In the genomic region with DNA sequence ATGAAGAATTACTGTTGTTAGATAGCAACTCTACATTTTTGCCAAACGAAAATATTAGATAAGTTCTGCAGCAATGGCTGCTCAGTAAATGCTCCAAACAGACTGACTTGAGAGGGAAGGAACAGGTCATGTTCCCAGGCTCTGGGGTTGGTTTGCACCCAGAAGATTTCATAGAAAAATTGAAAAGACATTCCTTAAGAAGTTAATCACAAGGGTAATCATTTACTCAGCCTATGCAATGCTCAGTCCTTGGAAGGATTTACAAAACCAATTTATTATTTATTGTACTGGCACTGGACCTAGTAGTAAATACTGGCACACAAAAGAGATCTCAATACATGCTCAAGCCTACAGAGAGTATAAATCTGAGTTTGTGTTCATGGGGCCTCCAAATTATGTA, we compare ENCODE assay signal across 33 cellular contexts.
"Had no signal": no experiment of that assay in that cellular context is flagged by ENCODE, and none has a peak within 500 bp of the region (broad histone marks: within the 10 kb centered on the region; RNA-seq: fewer than 3 reads in every experiment).

No MANE protein-coding gene starts in this region.

- H3K27me3 Mint-ChIP-seq: activated B cell treated with CpG ODN at 0.5 μM for 24 hours; activated CD8-positive, alpha-beta T cell treated with anti-CD3 and anti-CD28 coated beads for 36 hours; activated naive CD8-positive, alpha-beta T cell treated with anti-CD3 and anti-CD28 coated beads for 36 hours; activated naive CD8-positive, alpha-beta T cell treated with anti-CD3 and anti-CD28 coated beads, Interleukin-2, amount 50 U/mL, for 24 hours; effector memory CD8-positive, alpha-beta T cell; T-helper 17 cell had no signal

- FAIRE-seq: bronchial epithelial cell, colon had no signal

- H3K27me3 ChIP-seq: adrenal gland, ascending aorta, esophagus squamous epithelium, gastroesophageal sphincter had no signal

- H3K9me3 Mint-ChIP-seq: activated B cell treated with CpG ODN at 0.5 μM for 24 hours; activated CD8-positive, alpha-beta T cell treated with anti-CD3 and anti-CD28 coated beads for 36 hours; activated naive CD4-positive, alpha-beta T cell treated with anti-CD3 and anti-CD28 coated beads for 36 hours; activated naive CD4-positive, alpha-beta T cell treated with anti-CD3 and anti-CD28 coated beads, Interleukin-2, amount 50 U/mL, for 24 hours; activated naive CD8-positive, alpha-beta T cell treated with anti-CD3 and anti-CD28 coated beads for 36 hours; activated naive CD8-positive, alpha-beta T cell treated with anti-CD3 and anti-CD28 coated beads, Interleukin-2, amount 50 U/mL, for 24 hours; activated T-cell treated with anti-CD3 and anti-CD28 coated beads, Interleukin-2, amount 50 U/mL, for 4 hours; activated T-helper 17 cell treated with anti-CD3 and anti-CD28 coated beads, Interleukin-2, amount 50 U/mL, for 72 hours; brain; T-helper 2 cell treated with Interferon-gamma antibody and Interleukin-4, amounts not matched to agents 5 μg/mL and 100 μg/mL, for 36 hours had no signal

- H3K27ac Mint-ChIP-seq: activated B cell treated with CpG ODN at 0.5 μM for 24 hours; activated CD8-positive, alpha-beta T cell treated with anti-CD3 and anti-CD28 coated beads for 36 hours; activated naive CD4-positive, alpha-beta T cell treated with anti-CD3 and anti-CD28 coated beads for 36 hours; activated naive CD4-positive, alpha-beta T cell treated with anti-CD3 and anti-CD28 coated beads, Interleukin-2, amount 50 U/mL, for 24 hours; activated naive CD8-positive, alpha-beta T cell treated with anti-CD3 and anti-CD28 coated beads for 36 hours; activated naive CD8-positive, alpha-beta T cell treated with anti-CD3 and anti-CD28 coated beads, Interleukin-2, amount 50 U/mL, for 24 hours; activated T-helper 17 cell treated with anti-CD3 and anti-CD28 coated beads, Interleukin-2, amount 50 U/mL, for 72 hours; effector memory CD8-positive, alpha-beta T cell; T-helper 17 cell; T-helper 2 cell treated with Interferon-gamma antibody and Interleukin-4, amounts not matched to agents 5 μg/mL and 100 μg/mL, for 36 hours had no signal

- H3K36me3 ChIP-seq: adrenal gland, ascending aorta, esophagus squamous epithelium, gastroesophageal sphincter, WERI-Rb-1 had no signal

- H3K4me3 ChIP-seq: adrenal gland, ascending aorta, esophagus squamous epithelium, gastroesophageal sphincter had no signal

- H3K4me1 Mint-ChIP-seq: activated B cell treated with CpG ODN at 0.5 μM for 24 hours; activated naive CD4-positive, alpha-beta T cell treated with anti-CD3 and anti-CD28 coated beads, Interleukin-2, amount 50 U/mL, for 24 hours; activated naive CD8-positive, alpha-beta T cell treated with anti-CD3 and anti-CD28 coated beads for 36 hours; activated naive CD8-positive, alpha-beta T cell treated with anti-CD3 and anti-CD28 coated beads, Interleukin-2, amount 50 U/mL, for 24 hours; activated T-helper 17 cell treated with anti-CD3 and anti-CD28 coated beads, Interleukin-2, amount 50 U/mL, for 72 hours; T-helper 17 cell had no signal

- H3K4me1 ChIP-seq: adrenal gland, ascending aorta, esophagus squamous epithelium, gastroesophageal sphincter had no signal

- H3K4me3 Mint-ChIP-seq: activated B cell treated with CpG ODN at 0.5 μM for 24 hours; activated CD8-positive, alpha-beta T cell treated with anti-CD3 and anti-CD28 coated beads for 36 hours; activated naive CD4-positive, alpha-beta T cell treated with anti-CD3 and anti-CD28 coated beads for 36 hours; activated naive CD4-positive, alpha-beta T cell treated with anti-CD3 and anti-CD28 coated beads, Interleukin-2, amount 50 U/mL, for 24 hours; activated naive CD8-positive, alpha-beta T cell treated with anti-CD3 and anti-CD28 coated beads for 36 hours; activated naive CD8-positive, alpha-beta T cell treated with anti-CD3 and anti-CD28 coated beads, Interleukin-2, amount 50 U/mL, for 24 hours; activated T-cell treated with anti-CD3 and anti-CD28 coated beads, Interleukin-2, amount 50 U/mL, for 4 hours; activated T-helper 17 cell treated with anti-CD3 and anti-CD28 coated beads, Interleukin-2, amount 50 U/mL, for 72 hours; brain; effector memory CD8-positive, alpha-beta T cell; T-helper 17 cell; T-helper 2 cell treated with Interferon-gamma antibody and Interleukin-4, amounts not matched to agents 5 μg/mL and 100 μg/mL, for 36 hours had no signal

- DNase-seq: activated B cell treated with CpG ODN at 0.5 μM for 24 hours; activated CD4-positive, alpha-beta T cell treated with anti-CD3 and anti-CD28 coated beads for 48 hours; activated CD4-positive, alpha-beta T cell treated with anti-CD3 and anti-CD28 coated beads, Interleukin-2, amount 50 U/mL, for 1 hour; activated CD4-positive, alpha-beta T cell treated with anti-CD3 and anti-CD28 coated beads, Interleukin-2, amount 50 U/mL, for 48 hours; activated CD8-positive, alpha-beta memory T cell treated with anti-CD3 and anti-CD28 coated beads for 24 hours; activated CD8-positive, alpha-beta T cell treated with anti-CD3 and anti-CD28 coated beads for 36 hours; activated effector memory CD4-positive, alpha-beta T cell treated with Interleukin-2 at 50 U/mL for 16 hours; activated naive CD4-positive, alpha-beta T cell treated with anti-CD3 and anti-CD28 coated beads for 36 hours; activated naive CD8-positive, alpha-beta T cell treated with anti-CD3 and anti-CD28 coated beads for 36 hours; activated naive CD8-positive, alpha-beta T cell treated with anti-CD3 and anti-CD28 coated beads, Interleukin-2, amount 50 U/mL, for 24 hours; activated T-cell treated with anti-CD3 and anti-CD28 coated beads, Interleukin-2, amount 50 U/mL, for 4 hours; amygdala; cortex of kidney; dermis blood vessel endothelial cell; effector CD4-positive, alpha-beta T cell; effector memory CD8-positive, alpha-beta T cell; esophagus squamous epithelium; foreskin melanocyte; SW 1271; T-helper 1 cell; T-helper 17 cell; T1000; WERI-Rb-1 had no signal

- H3K9me3 ChIP-seq: adrenal gland, ascending aorta, esophagus squamous epithelium, gastroesophageal sphincter had no signal

- H3K36me3 Mint-ChIP-seq: activated naive CD4-positive, alpha-beta T cell treated with anti-CD3 and anti-CD28 coated beads, Interleukin-2, amount 50 U/mL, for 24 hours; activated naive CD8-positive, alpha-beta T cell treated with anti-CD3 and anti-CD28 coated beads for 36 hours had no signal

- H3K27ac ChIP-seq: adrenal gland, ascending aorta, esophagus squamous epithelium, gastroesophageal sphincter, WERI-Rb-1 had no signal

- ATAC-seq: activated CD4-positive, CD25-positive, alpha-beta regulatory T cell treated with anti-CD3 and anti-CD28 coated beads, Interleukin-2, amount 50 U/mL, for 24 hours; activated CD8-positive, alpha-beta T cell treated with anti-CD3 and anti-CD28 coated beads for 36 hours; activated naive CD8-positive, alpha-beta T cell treated with anti-CD3 and anti-CD28 coated beads, Interleukin-2, amount 50 U/mL, for 24 hours; activated T-cell treated with anti-CD3 and anti-CD28 coated beads, Interleukin-2, amount 50 U/mL, for 4 hours; activated T-helper 17 cell treated with anti-CD3 and anti-CD28 coated beads, Interleukin-2, amount 50 U/mL, for 72 hours; effector memory CD8-positive, alpha-beta T cell; gastroesophageal sphincter; T-helper 17 cell had no signal
